16 cellular contexts compared by ENCODE assay signal in genomic region chr4:128390475-128390996, GRCh38.
DNase-seq lines count a peak whose midpoint lies in the region; ATAC-seq and TF ChIP-seq lines count a peak whose summit lies in the region.
"Had no signal": no experiment of that assay in that cellular context is flagged by ENCODE, and none has a peak within 500 bp of the region (broad histone marks: within the 10 kb centered on the region; RNA-seq: fewer than 3 reads in every experiment).

No MANE protein-coding gene starts in this region.

- H3K4me3 ChIP-seq in KMS-11 (IDR thresholded peaks at IDR 0.05; ENCODE audit: insufficient read depth, low read depth, low read length) (no peak overlapping the region), esophagus squamous epithelium (no peak overlapping the region), muscle layer of duodenum (ENCODE audit: low read depth in 1 of 2, low read length in 2 of 2) (no peak overlapping the region), subcutaneous abdominal adipose tissue (ENCODE audit: low read depth in 1 of 5, low read length in 5 of 5) (no peak overlapping the region)
- H3K4me3 ChIP-seq: A549; BLaER1 treated with 17β-estradiol and CSF1 and Interleukin-3, amounts not matched to agents 10 nM and 100 nM; SK-N-MC had no signal

- no peak overlapping the region for H3K9ac ChIP-seq in KMS-11
- H3K9ac ChIP-seq in subcutaneous abdominal adipose tissue (ENCODE audit: low read length in 5 of 5), result no peak overlapping the region
- H3K9ac ChIP-seq: BLaER1 treated with 17β-estradiol and CSF1 and Interleukin-3, amounts not matched to agents 10 nM and 100 nM had no signal

- TF ChIP-seq CTCF in KMS-11 (conservative IDR thresholded peaks at IDR 0.05; ENCODE audit: low read depth, low read length) (no peak), esophagus squamous epithelium (IDR thresholded peaks at IDR 0.05) (no peak)

- ATAC-seq in HG02798 (IDR thresholded peaks at IDR 0.05; ENCODE audit: poor library complexity, unreplicated experiment) (no peak), HG02885 (IDR thresholded peaks at IDR 0.05; ENCODE audit: poor library complexity, unreplicated experiment) (no peak)
- ATAC-seq: A549; CD8-positive, alpha-beta T cell had no signal

- H3K79me2 ChIP-seq in KMS-11 (ENCODE audit: insufficient read depth, low read depth), result no peaks in the 10 kb centered on the region

- H3K4me1 ChIP-seq in KMS-11 (ENCODE audit: low read depth, poor library complexity, severe bottlenecking) (peaks cover 82% of the 10 kb centered on the region), esophagus squamous epithelium (peaks cover 19 to 64% (median 30%) of the 10 kb centered on the region in 3 donors), muscle layer of duodenum (ENCODE audit: control insufficient read depth in 1 of 2, insufficient read depth in 2 of 2, low read length in 2 of 2) (peaks cover 11 to 42% of the 10 kb centered on the region in 2 donors), subcutaneous abdominal adipose tissue (ENCODE audit: control insufficient read depth in 5 of 5, insufficient read depth in 5 of 5, low read length in 5 of 5) (peaks cover 3 to 50% (median 38%) of the 10 kb centered on the region in 5 donors)

- peak overlapping the region; percentile 2; the same call in 1 of the 2 replicates for H2AFZ ChIP-seq in KMS-11 (ENCODE audit: low read depth)

- H3K9me3 ChIP-seq in esophagus squamous epithelium, result no peaks in the 10 kb centered on the region
- no peaks in the 10 kb centered on the region for H3K9me3 ChIP-seq in muscle layer of duodenum (ENCODE audit: control insufficient read depth in 1 of 2, low read length in 2 of 2)
- H3K9me3 ChIP-seq in subcutaneous abdominal adipose tissue (ENCODE audit: control insufficient read depth in 5 of 5, low read length in 5 of 5), result no peaks in the 10 kb centered on the region
- H3K9me3 ChIP-seq: A549; BLaER1 treated with 17β-estradiol and CSF1 and Interleukin-3, amounts not matched to agents 10 nM and 100 nM had no signal

- no peak for DNase-seq in esophagus squamous epithelium (lab: John Stamatoyannopoulos, UW)
- DNase-seq in OCI-M2 (lab: John Stamatoyannopoulos, UW; ENCODE audit: unreplicated experiment), result no peak
- no peak for DNase-seq in HPDE6-E6E7 (ENCODE audit: extremely low spot score)
- DNase-seq: CD8-positive, alpha-beta T cell; GOT3; NCI-H1694 treated with DMSO at 0.1 percent for 48 hours; NCI-H748 treated with DMSO at 0.1 percent for 48 hours; SHP77 had no signal

- H3K27me3 ChIP-seq in KMS-11 (ENCODE audit: insufficient read depth, low read depth) (no peaks in the 10 kb centered on the region), esophagus squamous epithelium (no peaks in the 10 kb centered on the region), muscle layer of duodenum (ENCODE audit: low read depth, low read length) (no peaks in the 10 kb centered on the region), subcutaneous abdominal adipose tissue (ENCODE audit: control insufficient read depth in 5 of 5, insufficient read depth in 4 of 5, low read length in 5 of 5) (no peaks in the 10 kb centered on the region)
- H3K27me3 ChIP-seq: BLaER1 treated with 17β-estradiol and CSF1 and Interleukin-3, amounts not matched to agents 10 nM and 100 nM had no signal

- H4K20me1 ChIP-seq in KMS-11 (ENCODE audit: insufficient read depth), result no peaks in the 10 kb centered on the region
- H4K20me1 ChIP-seq: BLaER1 treated with 17β-estradiol and CSF1 and Interleukin-3, amounts not matched to agents 10 nM and 100 nM had no signal

- intact Hi-C loops in esophagus squamous epithelium (cut with DNase I), result no loop called here

- no peaks in the 10 kb centered on the region for H3K36me3 ChIP-seq in KMS-11 (ENCODE audit: insufficient read depth)
- no peaks in the 10 kb centered on the region for H3K36me3 ChIP-seq in esophagus squamous epithelium
- no peaks in the 10 kb centered on the region for H3K36me3 ChIP-seq in muscle layer of duodenum (ENCODE audit: control insufficient read depth in 1 of 2, insufficient read depth in 2 of 2, low read length in 2 of 2)
- H3K36me3 ChIP-seq in subcutaneous abdominal adipose tissue (ENCODE audit: control insufficient read depth in 5 of 5, insufficient read depth in 5 of 5, low read length in 5 of 5), result no peaks in the 10 kb centered on the region
- H3K36me3 ChIP-seq: BLaER1 treated with 17β-estradiol and CSF1 and Interleukin-3, amounts not matched to agents 10 nM and 100 nM had no signal

- 73 to 80% methylated on average over 5 of the region's 5 CpGs for WGBS in esophagus squamous epithelium, 2 donors

- peak overlapping the region; percentile 43 for H3K4me2 ChIP-seq in KMS-11
- H3K4me2 ChIP-seq: A549; BLaER1 treated with 17β-estradiol and CSF1 and Interleukin-3, amounts not matched to agents 10 nM and 100 nM had no signal

- TF ChIP-seq POLR2A in esophagus squamous epithelium (IDR thresholded peaks at IDR 0.05), result no peak

- H3K27ac ChIP-seq in KMS-11 (peak overlapping the region; percentile 9; the same call in 1 of the 2 replicates), esophagus squamous epithelium (peak overlapping the region in 3 of 4 donors; percentile 3 to 49 (median 47)), muscle layer of duodenum (ENCODE audit: low read length) (peak overlapping the region; percentile 22), subcutaneous abdominal adipose tissue (ENCODE audit: low read depth, low read length) (peak overlapping the region; percentile 3)
- H3K27ac ChIP-seq: BLaER1 treated with 17β-estradiol and CSF1 and Interleukin-3, amounts not matched to agents 10 nM and 100 nM; SK-N-MC had no signal
